1 cellular context compared by ENCODE assay signal in genomic region chr7:974820-975681, GRCh38.
TF ChIP-seq lines count a peak whose summit lies in the region.

Gene COX19 (minus strand): TSS chr7:975549. CDS start chr7:975509, 40 bp downstream.

TF ChIP-seq in HepG2, 621 proteins besides CTCF, POLR2A, EP300 and RAD21 (continued from another document and continues in another):
- TF ChIP-seq ZHX2 (IDR thresholded peaks at IDR 0.05; ENCODE audit: low read depth) (peak; percentile 83), ZHX2 (CRISPR knock-in tag; IDR thresholded peaks at IDR 0.05; ENCODE audit: borderline replicate concordance) (0 out of 2 replicates have a peak, but pooled peaks have one; percentile 23), TBX2 (CRISPR knock-in tag; IDR thresholded peaks at IDR 0.05; ENCODE audit: borderline replicate concordance) (peak; percentile 77), ARNTL (CRISPR knock-in tag; IDR thresholded peaks at IDR 0.05) (peak; percentile 70), ZNF577 (CRISPR knock-in tag; IDR thresholded peaks at IDR 0.05; ENCODE audit: borderline replicate concordance, low read depth) (no peak), THAP11 (CRISPR knock-in tag; IDR thresholded peaks at IDR 0.05) (peak; percentile 89), KDM4B (CRISPR knock-in tag; IDR thresholded peaks at IDR 0.05) (peak; percentile 41; the same call in 1 of the 2 replicates), SP4 (CRISPR knock-in tag; IDR thresholded peaks at IDR 0.05) (peak; percentile 80), NKX3-1 (CRISPR knock-in tag; IDR thresholded peaks at IDR 0.05) (peak; percentile 48; the same call in 1 of the 2 replicates), PBX3 (CRISPR knock-in tag; IDR thresholded peaks at IDR 0.05; ENCODE audit: borderline replicate concordance) (no peak), ZBTB3 (CRISPR knock-in tag; IDR thresholded peaks at IDR 0.05; ENCODE audit: borderline replicate concordance, low read depth) (peak; percentile 75; the same call in 1 of the 2 replicates), NFYC (CRISPR knock-in tag; IDR thresholded peaks at IDR 0.05) (peak; percentile 31), ZFY (CRISPR knock-in tag; IDR thresholded peaks at IDR 0.05) (peak; percentile 77), NFE2L1 (CRISPR knock-in tag; IDR thresholded peaks at IDR 0.05; ENCODE audit: borderline replicate concordance) (0 out of 2 replicates have a peak, but pooled peaks have one; percentile 46), NCOA2 (CRISPR knock-in tag; IDR thresholded peaks at IDR 0.05) (peak; percentile 39), DMAP1 (CRISPR knock-in tag; IDR thresholded peaks at IDR 0.05) (peak; percentile 93), TIGD3 (CRISPR knock-in tag; IDR thresholded peaks at IDR 0.05; ENCODE audit: borderline replicate concordance) (no peak), ZNF124 (CRISPR knock-in tag; IDR thresholded peaks at IDR 0.05) (peak; percentile 83; the same call in 1 of the 2 replicates), IRF9 (CRISPR knock-in tag; IDR thresholded peaks at IDR 0.05; ENCODE audit: borderline replicate concordance) (peak; percentile 26; the same call in 1 of the 2 replicates), ZNF343 (CRISPR knock-in tag; IDR thresholded peaks at IDR 0.05) (peak; percentile 92), ZNF230 (CRISPR knock-in tag; IDR thresholded peaks at IDR 0.05) (peak; percentile 79; the same call in 1 of the 2 replicates), ATF4 (CRISPR knock-in tag; IDR thresholded peaks at IDR 0.05) (peak in 1 of 2 experiments; percentile 78; a peak in 2 of 4 replicates), RFXANK (CRISPR knock-in tag; IDR thresholded peaks at IDR 0.05) (no peak), PHF21A (CRISPR knock-in tag; IDR thresholded peaks at IDR 0.05) (peak; percentile 71), MAX (IDR thresholded peaks at IDR 0.05) (no peak), ZNF503 (CRISPR knock-in tag; IDR thresholded peaks at IDR 0.05) (peak; percentile 27; the same call in 1 of the 2 replicates), SMAD1 (CRISPR knock-in tag; IDR thresholded peaks at IDR 0.05; ENCODE audit: borderline replicate concordance, low read depth) (peak; percentile 65; the same call in 1 of the 2 replicates), SIX4 (CRISPR knock-in tag; IDR thresholded peaks at IDR 0.05) (peak; percentile 18; the same call in 1 of the 2 replicates), ZMAT3 (CRISPR knock-in tag; conservative IDR thresholded peaks at IDR 0.05) (0 out of 2 replicates have a peak, but pooled peaks have one; percentile 51), ZNF441 (CRISPR knock-in tag; IDR thresholded peaks at IDR 0.05; ENCODE audit: borderline replicate concordance) (no peak; the same call in 1 of the 2 replicates), THAP9 (CRISPR knock-in tag; IDR thresholded peaks at IDR 0.05; ENCODE audit: borderline replicate concordance) (peak; percentile 82; the same call in 1 of the 2 replicates), DR1 (CRISPR knock-in tag; IDR thresholded peaks at IDR 0.05) (0 out of 2 replicates have a peak, but pooled peaks have one; percentile 33), SP1 (IDR thresholded peaks at IDR 0.05) (no peak), SP1 (CRISPR knock-in tag; IDR thresholded peaks at IDR 0.05) (peak; percentile 91), IKZF1 (IDR thresholded peaks at IDR 0.05) (no peak), ZNF839 (CRISPR knock-in tag; IDR thresholded peaks at IDR 0.05; ENCODE audit: borderline replicate concordance) (no peak), SKIL (CRISPR knock-in tag; IDR thresholded peaks at IDR 0.05; ENCODE audit: borderline replicate concordance) (peak; percentile 70), PHF20 (CRISPR knock-in tag; IDR thresholded peaks at IDR 0.05) (peak; percentile 71; the same call in 1 of the 2 replicates), ELF4 (CRISPR knock-in tag; IDR thresholded peaks at IDR 0.05; ENCODE audit: borderline replicate concordance) (peak; percentile 63; the same call in 1 of the 2 replicates), ZNF496 (CRISPR knock-in tag; IDR thresholded peaks at IDR 0.05; ENCODE audit: insufficient replicate concordance) (no peak), HNRNPL (IDR thresholded peaks at IDR 0.05; ENCODE audit: low read depth, low read length) (peak; percentile 45; the same call in 1 of the 2 replicates), SRSF1 (optimal IDR thresholded peaks at IDR 0.05; ENCODE audit: low read depth, low read length) (no peak), ZSCAN30 (CRISPR knock-in tag; IDR thresholded peaks at IDR 0.05) (peak; percentile 87; the same call in 1 of the 2 replicates), MTF1 (CRISPR knock-in tag; IDR thresholded peaks at IDR 0.05) (no peak), RELA (CRISPR knock-in tag; IDR thresholded peaks at IDR 0.05) (no peak; the same call in none of the 2 replicates)
